Comparison of ENCODE assay signal across 15 cellular contexts in genomic region chr2:85230637-85231036, GRCh38.
DNase-seq lines count a peak whose midpoint lies in the region; ATAC-seq and TF ChIP-seq lines count a peak whose summit lies in the region.
"Had no signal": no experiment of that assay in that cellular context is flagged by ENCODE, and none has a peak within 500 bp of the region (broad histone marks: within the 10 kb centered on the region; RNA-seq: fewer than 3 reads in every experiment).

No MANE protein-coding gene starts in this region.

- peaks cover 54% of the 10 kb centered on the region for H3K4me1 ChIP-seq in HUES64 (ENCODE audit: insufficient read depth, low read length)
- H3K4me1 ChIP-seq in heart right ventricle, result peaks cover 0 to 21% (median 0%) of the 10 kb centered on the region in 9 donors
- H3K4me1 ChIP-seq in iPS-20b (ENCODE audit: insufficient read depth, low read length), result peaks cover 36% of the 10 kb centered on the region
- H3K4me1 ChIP-seq: A549 had no signal

- H3K27me3 ChIP-seq in HUES64 (ENCODE audit: insufficient read depth, low read length), result no peaks in the 10 kb centered on the region
- no peaks in the 10 kb centered on the region for H3K27me3 ChIP-seq in heart right ventricle
- no peaks in the 10 kb centered on the region for H3K27me3 ChIP-seq in iPS-20b (ENCODE audit: insufficient read depth, low read length)

- intact Hi-C loops in heart right ventricle (cut with DNase I), result no loop called here

- 85% methylated on average over 6 of the region's 6 CpGs for WGBS in HUES64
- 63 to 75% methylated on average over 6 of the region's 6 CpGs for WGBS in heart right ventricle, 2 donors

- no peak overlapping the region for H3K9ac ChIP-seq in HUES64 (ENCODE audit: low read depth, low read length)
- no peak overlapping the region for H3K9ac ChIP-seq in iPS-20b (ENCODE audit: low read depth, low read length)

- H3K27ac ChIP-seq in HUES64 (ENCODE audit: low read depth, low read length), result 0 out of 2 replicates have a peak overlapping the region, but pooled peaks have one; percentile 0
- H3K27ac ChIP-seq in heart right ventricle, result peak overlapping the region in 2 of 10 donors; percentile 38 to 49
- no peak overlapping the region for H3K27ac ChIP-seq in iPS-20b (ENCODE audit: low read length)
- H3K27ac ChIP-seq: A549 had no signal

- no peak overlapping the region for H3K4me3 ChIP-seq in HUES64 (ENCODE audit: low read length)
- no peak overlapping the region for H3K4me3 ChIP-seq in heart right ventricle
- peak overlapping the region; percentile 21; the same call in 1 of the 2 replicates for H3K4me3 ChIP-seq in iPS-20b (ENCODE audit: low read length)
- H3K4me3 ChIP-seq: A549, HAP-1 had no signal

- H3K36me3 Mint-ChIP-seq in effector memory CD8-positive, alpha-beta T cell (ENCODE audit: insufficient read depth), result no peaks in the 10 kb centered on the region
- H3K36me3 Mint-ChIP-seq: CD14-positive monocyte; CD8-positive, alpha-beta T cell had no signal

- H3K9me3 Mint-ChIP-seq in effector memory CD8-positive, alpha-beta T cell, result no peaks in the 10 kb centered on the region
- H3K9me3 Mint-ChIP-seq: CD8-positive, alpha-beta T cell had no signal

- H3K27me3 Mint-ChIP-seq in effector memory CD8-positive, alpha-beta T cell, result peaks cover 45 to 46% of the 10 kb centered on the region in 2 donors

- H3K36me3 ChIP-seq in HUES64 (ENCODE audit: insufficient read depth, low read length), result no peaks in the 10 kb centered on the region
- H3K36me3 ChIP-seq in heart right ventricle, result no peaks in the 10 kb centered on the region
- H3K36me3 ChIP-seq in iPS-20b (ENCODE audit: insufficient read depth, low read depth, low read length), result peaks cover 9% of the 10 kb centered on the region; the same call in 1 of the 2 replicates
- H3K36me3 ChIP-seq: HAP-1 had no signal

- no peaks in the 10 kb centered on the region for H3K9me3 ChIP-seq in HUES64 (ENCODE audit: insufficient read depth, low read depth, low read length)
- H3K9me3 ChIP-seq in heart right ventricle, result no peaks in the 10 kb centered on the region
- no peaks in the 10 kb centered on the region for H3K9me3 ChIP-seq in iPS-20b (ENCODE audit: insufficient read depth, low read depth, low read length)
- H3K9me3 ChIP-seq: A549, HAP-1 had no signal

- ATAC-seq in heart right ventricle, result peak in 5 of 8 donors; percentile 23 to 64 (median 44)
- no peak for ATAC-seq in effector memory CD8-positive, alpha-beta T cell (replicated peaks)
- ATAC-seq: CD8-positive, alpha-beta T cell had no signal

- DNase-seq in heart right ventricle (no peak), NCI-H345 (lab: John Stamatoyannopoulos, UW) (no peak), SHP77 (lab: John Stamatoyannopoulos, UW) (no peak)
- DNase-seq in effector memory CD8-positive, alpha-beta T cell, result no peak
- DNase-seq: CD8-positive, alpha-beta T cell; COR-L47; DMS153; DMS79 treated with DMSO at 0.1 percent for 48 hours; EL; GOT3 had no signal

- no peak overlapping the region for H3K4me3 Mint-ChIP-seq in effector memory CD8-positive, alpha-beta T cell
- H3K4me3 Mint-ChIP-seq: CD14-positive monocyte; CD8-positive, alpha-beta T cell had no signal

- peaks cover 0 to 2% of the 10 kb centered on the region in 2 donors for H3K4me1 Mint-ChIP-seq in effector memory CD8-positive, alpha-beta T cell (ENCODE audit: low read depth in 2 of 2)

- TF ChIP-seq CTCF in heart right ventricle (IDR thresholded peaks at IDR 0.05), result no peak

- H3K27ac Mint-ChIP-seq in effector memory CD8-positive, alpha-beta T cell, result no peak overlapping the region
- H3K27ac Mint-ChIP-seq: CD8-positive, alpha-beta T cell had no signal
